ENCODE assay signal across 8 cellular contexts in genomic region chr6:148973809-148974208, GRCh38.
DNase-seq lines count a peak whose midpoint lies in the region; ATAC-seq and TF ChIP-seq lines count a peak whose summit lies in the region.

No MANE protein-coding gene starts in this region.

- H3K79me2 ChIP-seq in GM23248 (ENCODE audit: insufficient read depth): no peaks in the 10 kb centered on the region

- WGBS in GM23248 (ENCODE audit: low coverage in 1 of 2, low lambda C conversion rate in 2 of 2, missing lambda C conversion rate in 2 of 2), 2 experiments: 13 to 14% methylated on average over 3 of the region's 3 CpGs
- 23 to 35% (median 26%) methylated on average over 3 of the region's 3 CpGs for WGBS in psoas muscle, 3 donors

- in situ Hi-C loops in GM23248 (cut with MboI): no loop called here

- intact Hi-C loops in psoas muscle (cut with DNase I): no loop called here

- peaks cover 3% of the 10 kb centered on the region for H3K27me3 Mint-ChIP-seq in endothelial cell (ENCODE audit: unreplicated experiment)

- H3K9ac ChIP-seq in GM23248: no peak overlapping the region

- peaks cover 15% of the 10 kb centered on the region for H3F3A ChIP-seq in GM23248 (ENCODE audit: insufficient read depth)

- H3K4me1 Mint-ChIP-seq in endothelial cell (ENCODE audit: unreplicated experiment): peaks cover 7% of the 10 kb centered on the region

- H3K4me1 ChIP-seq in GM23248 (ENCODE audit: insufficient read depth) (peaks cover 26% of the 10 kb centered on the region), psoas muscle (no peaks in the 10 kb centered on the region)

- H2AFZ ChIP-seq in GM23248: no peak overlapping the region

- H3K4me3 ChIP-seq in GM23248 (no peak overlapping the region), psoas muscle (no peak overlapping the region)

- no peak for ATAC-seq in psoas muscle

- H3K4me2 ChIP-seq in GM23248 (ENCODE audit: unreplicated experiment): no peak overlapping the region

- H3K27ac ChIP-seq in GM23248 (no peak overlapping the region), psoas muscle (no peak overlapping the region)

- no peaks in the 10 kb centered on the region for H3K36me3 Mint-ChIP-seq in endothelial cell (ENCODE audit: low read depth, unreplicated experiment)

- H3K36me3 ChIP-seq in GM23248 (ENCODE audit: low read depth) (no peaks in the 10 kb centered on the region), psoas muscle (ENCODE audit: insufficient read depth in 1 of 2, low read depth in 1 of 2) (no peaks in the 10 kb centered on the region)

- H3K4me3 Mint-ChIP-seq in endothelial cell (ENCODE audit: unreplicated experiment): no peak overlapping the region

- H3K27ac Mint-ChIP-seq in endothelial cell (ENCODE audit: unreplicated experiment): no peak overlapping the region

- no peaks in the 10 kb centered on the region for H3K27me3 ChIP-seq in GM23248 (replicated peaks; ENCODE audit: insufficient read depth)
- peaks cover 2 to 11% (median 2%) of the 10 kb centered on the region in 3 donors for H3K27me3 ChIP-seq in psoas muscle (ENCODE audit: insufficient read depth in 3 of 3, low read length in 2 of 3)

- H4K20me1 ChIP-seq in GM23248 (ENCODE audit: insufficient read depth): no peaks in the 10 kb centered on the region

- H3K9me3 Mint-ChIP-seq in endothelial cell (ENCODE audit: unreplicated experiment): no peaks in the 10 kb centered on the region

- H3K9me3 ChIP-seq in GM23248 (ENCODE audit: low read depth): no peaks in the 10 kb centered on the region
- no peaks in the 10 kb centered on the region for H3K9me3 ChIP-seq in psoas muscle

- DNase-seq in GM23248 (peak; percentile 72), NCI-H510A (lab: John Stamatoyannopoulos, UW) (peak; percentile 7), endothelial cell (ENCODE audit: low spot score) (no peak), psoas muscle (no peak), germinal center (ENCODE audit: low spot score) (no peak), COR-L47 (lab: John Stamatoyannopoulos, UW) (no peak), KG1 (lab: John Stamatoyannopoulos, UW) (no peak), islet precursor cell (no peak)

- TF ChIP-seq CTCF in endothelial cell (IDR thresholded peaks at IDR 0.05; ENCODE audit: unreplicated experiment) (peak; percentile 51), psoas muscle (IDR thresholded peaks at IDR 0.05) (peak; percentile 27)

- no peaks in the 10 kb centered on the region for H3K9me2 ChIP-seq in GM23248 (ENCODE audit: insufficient read depth)

Comparison
In these comparisons a context has a peak if more than half of its experiments do, and no peak if none do; other contexts are left out.
1. DNase-seq: peak in GM23248 (single experiment) and NCI-H510A (single experiment); none in endothelial cell (single experiment), psoas muscle (0 of 2), germinal center (single experiment), COR-L47 (single experiment), KG1 (single experiment) and islet precursor cell (single experiment).